ENCODE assay signal across 1 cellular context in genomic region chr20:47358672-47359532, GRCh38.
TF ChIP-seq lines count a peak whose summit lies in the region.

No MANE protein-coding gene starts in this region.

TF ChIP-seq in HEK293, 187 proteins besides CTCF, POLR2A, EP300 and RAD21 (continued from another document and continues in another):
- no peak for TF ChIP-seq ZNF544 (tag by site-specific recombination; IDR thresholded peaks at IDR 0.05)
- TF ChIP-seq INSM2 (tag by site-specific recombination; IDR thresholded peaks at IDR 0.05): no peak
- TF ChIP-seq MZF1 (tag by site-specific recombination; IDR thresholded peaks at IDR 0.05; ENCODE audit: borderline replicate concordance): no peak; the same call in 1 of the 2 replicates
- TF ChIP-seq, protein P1, sequence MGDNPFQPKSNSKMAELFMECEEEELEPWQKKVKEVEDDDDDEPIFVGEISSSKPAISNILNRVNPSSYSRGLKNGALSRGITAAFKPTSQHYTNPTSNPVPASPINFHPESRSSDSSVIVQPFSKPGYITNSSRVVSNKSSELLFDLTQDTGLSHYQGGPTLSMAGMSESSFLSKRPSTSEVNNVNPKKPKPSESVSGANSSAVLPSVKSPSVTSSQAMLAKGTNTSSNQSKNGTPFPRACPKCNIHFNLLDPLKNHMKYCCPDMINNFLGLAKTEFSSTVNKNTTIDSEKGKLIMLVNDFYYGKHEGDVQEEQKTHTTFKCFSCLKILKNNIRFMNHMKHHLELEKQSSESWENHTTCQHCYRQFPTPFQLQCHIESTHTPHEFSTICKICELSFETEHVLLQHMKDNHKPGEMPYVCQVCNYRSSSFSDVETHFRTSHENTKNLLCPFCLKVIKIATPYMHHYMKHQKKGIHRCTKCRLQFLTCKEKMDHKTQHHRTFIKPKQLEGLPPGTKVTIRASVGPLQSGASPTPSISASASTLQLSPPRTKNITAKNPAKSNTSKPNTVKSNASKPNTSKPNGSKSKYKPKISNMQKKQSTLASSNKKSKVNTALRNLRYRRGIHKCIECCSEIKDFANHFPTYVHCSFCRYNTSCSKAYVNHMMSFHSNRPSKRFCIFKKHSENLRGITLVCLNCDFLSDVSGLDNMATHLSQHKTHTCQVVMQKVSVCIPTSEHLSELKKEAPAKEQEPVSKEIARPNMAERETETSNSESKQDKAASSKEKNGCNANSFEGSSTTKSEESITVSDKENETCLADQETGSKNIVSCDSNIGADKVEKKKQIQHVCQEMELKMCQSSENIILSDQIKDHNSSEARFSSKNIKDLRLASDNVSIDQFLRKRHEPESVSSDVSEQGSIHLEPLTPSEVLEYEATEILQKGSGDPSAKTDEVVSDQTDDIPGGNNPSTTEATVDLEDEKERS (tag by site-specific recombination; IDR thresholded peaks at IDR 0.05): no peak
- TF ChIP-seq ZNF555 (tag by site-specific recombination; conservative IDR thresholded peaks at IDR 0.05): no peak
- TF ChIP-seq ZNF561 (tag by site-specific recombination; IDR thresholded peaks at IDR 0.05; ENCODE audit: borderline replicate concordance): no peak
- TF ChIP-seq ZNF660 (tag by site-specific recombination; IDR thresholded peaks at IDR 0.05): no peak
- TF ChIP-seq, protein P2, sequence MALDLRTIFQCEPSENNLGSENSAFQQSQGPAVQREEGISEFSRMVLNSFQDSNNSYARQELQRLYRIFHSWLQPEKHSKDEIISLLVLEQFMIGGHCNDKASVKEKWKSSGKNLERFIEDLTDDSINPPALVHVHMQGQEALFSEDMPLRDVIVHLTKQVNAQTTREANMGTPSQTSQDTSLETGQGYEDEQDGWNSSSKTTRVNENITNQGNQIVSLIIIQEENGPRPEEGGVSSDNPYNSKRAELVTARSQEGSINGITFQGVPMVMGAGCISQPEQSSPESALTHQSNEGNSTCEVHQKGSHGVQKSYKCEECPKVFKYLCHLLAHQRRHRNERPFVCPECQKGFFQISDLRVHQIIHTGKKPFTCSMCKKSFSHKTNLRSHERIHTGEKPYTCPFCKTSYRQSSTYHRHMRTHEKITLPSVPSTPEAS (tag by site-specific recombination; IDR thresholded peaks at IDR 0.05): no peak
- peak; percentile 15 for TF ChIP-seq ZBTB26 (tag by site-specific recombination; optimal IDR thresholded peaks at IDR 0.05)
- no peak for TF ChIP-seq HOXC10 (CRISPR knock-in tag; IDR thresholded peaks at IDR 0.05)
- TF ChIP-seq ZNF37A (tag by site-specific recombination; IDR thresholded peaks at IDR 0.05): no peak
- TF ChIP-seq, protein P3, sequence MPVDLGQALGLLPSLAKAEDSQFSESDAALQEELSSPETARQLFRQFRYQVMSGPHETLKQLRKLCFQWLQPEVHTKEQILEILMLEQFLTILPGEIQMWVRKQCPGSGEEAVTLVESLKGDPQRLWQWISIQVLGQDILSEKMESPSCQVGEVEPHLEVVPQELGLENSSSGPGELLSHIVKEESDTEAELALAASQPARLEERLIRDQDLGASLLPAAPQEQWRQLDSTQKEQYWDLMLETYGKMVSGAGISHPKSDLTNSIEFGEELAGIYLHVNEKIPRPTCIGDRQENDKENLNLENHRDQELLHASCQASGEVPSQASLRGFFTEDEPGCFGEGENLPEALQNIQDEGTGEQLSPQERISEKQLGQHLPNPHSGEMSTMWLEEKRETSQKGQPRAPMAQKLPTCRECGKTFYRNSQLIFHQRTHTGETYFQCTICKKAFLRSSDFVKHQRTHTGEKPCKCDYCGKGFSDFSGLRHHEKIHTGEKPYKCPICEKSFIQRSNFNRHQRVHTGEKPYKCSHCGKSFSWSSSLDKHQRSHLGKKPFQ (tag by site-specific recombination; IDR thresholded peaks at IDR 0.05): no peak
- no peak for TF ChIP-seq ZNF169 (tag by site-specific recombination; IDR thresholded peaks at IDR 0.05)
- peak; percentile 22; the same call in 1 of the 2 replicates for TF ChIP-seq ZNF596 (tag by site-specific recombination; IDR thresholded peaks at IDR 0.05)
- TF ChIP-seq ZNF140 (tag by site-specific recombination; IDR thresholded peaks at IDR 0.05): no peak
- TF ChIP-seq TCF7L2 (IDR thresholded peaks at IDR 0.05; ENCODE audit: borderline replicate concordance, low read depth, low read length): no peak
- no peak for TF ChIP-seq ZNF704 (tag by site-specific recombination; IDR thresholded peaks at IDR 0.05)
- no peak for TF ChIP-seq ZNF175 (tag by site-specific recombination; IDR thresholded peaks at IDR 0.05)
- peak; percentile 89 for TF ChIP-seq GLIS2 (tag by site-specific recombination; IDR thresholded peaks at IDR 0.05)
- TF ChIP-seq ZNF324 (tag by site-specific recombination; IDR thresholded peaks at IDR 0.05): no peak; the same call in 1 of the 2 replicates
- no peak for TF ChIP-seq ZFP3 (tag by site-specific recombination; IDR thresholded peaks at IDR 0.05; ENCODE audit: low read depth)
- TF ChIP-seq ZNF416 (tag by site-specific recombination; IDR thresholded peaks at IDR 0.05): no peak
- no peak for TF ChIP-seq ZNF48 (tag by site-specific recombination; IDR thresholded peaks at IDR 0.05)
- no peak for TF ChIP-seq ZNF621 (tag by site-specific recombination; IDR thresholded peaks at IDR 0.05)
- no peak for TF ChIP-seq ZBTB44 (tag by site-specific recombination; IDR thresholded peaks at IDR 0.05)
- TF ChIP-seq, protein P4, sequence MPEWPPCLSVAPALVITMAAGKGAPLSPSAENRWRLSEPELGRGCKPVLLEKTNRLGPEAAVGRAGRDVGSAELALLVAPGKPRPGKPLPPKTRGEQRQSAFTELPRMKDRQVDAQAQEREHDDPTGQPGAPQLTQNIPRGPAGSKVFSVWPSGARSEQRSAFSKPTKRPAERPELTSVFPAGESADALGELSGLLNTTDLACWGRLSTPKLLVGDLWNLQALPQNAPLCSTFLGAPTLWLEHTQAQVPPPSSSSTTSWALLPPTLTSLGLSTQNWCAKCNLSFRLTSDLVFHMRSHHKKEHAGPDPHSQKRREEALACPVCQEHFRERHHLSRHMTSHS (tag by site-specific recombination; IDR thresholded peaks at IDR 0.05): no peak
- TF ChIP-seq ZNF223 (tag by site-specific recombination; IDR thresholded peaks at IDR 0.05): no peak
- no peak for TF ChIP-seq ZNF184 (tag by site-specific recombination; IDR thresholded peaks at IDR 0.05)
- no peak for TF ChIP-seq ZBTB49 (tag by site-specific recombination; IDR thresholded peaks at IDR 0.05; ENCODE audit: low read depth)
- peak; percentile 81 for TF ChIP-seq ZBTB17 (tag by site-specific recombination; IDR thresholded peaks at IDR 0.05)
- TF ChIP-seq, protein P5, sequence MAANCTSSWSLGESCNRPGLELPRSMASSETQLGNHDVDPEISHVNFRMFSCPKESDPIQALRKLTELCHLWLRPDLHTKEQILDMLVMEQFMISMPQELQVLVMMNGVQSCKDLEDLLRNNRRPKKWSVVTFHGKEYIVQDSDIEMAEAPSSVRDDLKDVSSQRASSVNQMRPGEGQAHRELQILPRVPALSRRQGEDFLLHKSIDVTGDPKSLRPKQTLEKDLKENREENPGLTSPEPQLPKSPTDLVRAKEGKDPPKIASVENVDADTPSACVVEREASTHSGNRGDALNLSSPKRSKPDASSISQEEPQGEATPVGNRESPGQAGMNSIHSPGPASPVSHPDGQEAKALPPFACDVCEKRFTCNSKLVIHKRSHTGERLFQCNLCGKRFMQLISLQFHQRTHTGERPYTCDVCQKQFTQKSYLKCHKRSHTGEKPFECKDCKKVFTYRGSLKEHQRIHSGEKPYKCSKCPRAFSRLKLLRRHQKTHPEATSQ (tag by site-specific recombination; IDR thresholded peaks at IDR 0.05): no peak
- no peak for TF ChIP-seq ZNF664 (tag by site-specific recombination; IDR thresholded peaks at IDR 0.05)
- no peak for TF ChIP-seq HOXD13 (CRISPR knock-in tag; IDR thresholded peaks at IDR 0.05; ENCODE audit: borderline replicate concordance)
- no peak for TF ChIP-seq ZNF174 (tag by site-specific recombination; IDR thresholded peaks at IDR 0.05)
- TF ChIP-seq ZNF843 (tag by site-specific recombination; IDR thresholded peaks at IDR 0.05): no peak
- TF ChIP-seq GLI4 (tag by site-specific recombination; IDR thresholded peaks at IDR 0.05): no peak
- TF ChIP-seq SCRT2 (tag by site-specific recombination; IDR thresholded peaks at IDR 0.05): peak; percentile 86
- no peak for TF ChIP-seq ZBTB21 (tag by site-specific recombination; IDR thresholded peaks at IDR 0.05)
- no peak for TF ChIP-seq ZNF585B (tag by site-specific recombination; IDR thresholded peaks at IDR 0.05)
- no peak for TF ChIP-seq ZNF26 (tag by site-specific recombination; IDR thresholded peaks at IDR 0.05)
- TF ChIP-seq ZXDB (tag by site-specific recombination; IDR thresholded peaks at IDR 0.05): peak; percentile 43
- TF ChIP-seq ZNF670 (tag by site-specific recombination; IDR thresholded peaks at IDR 0.05; ENCODE audit: low read depth): no peak
- no peak for TF ChIP-seq ZNF623 (tag by site-specific recombination; IDR thresholded peaks at IDR 0.05)
- TF ChIP-seq, protein P6, sequence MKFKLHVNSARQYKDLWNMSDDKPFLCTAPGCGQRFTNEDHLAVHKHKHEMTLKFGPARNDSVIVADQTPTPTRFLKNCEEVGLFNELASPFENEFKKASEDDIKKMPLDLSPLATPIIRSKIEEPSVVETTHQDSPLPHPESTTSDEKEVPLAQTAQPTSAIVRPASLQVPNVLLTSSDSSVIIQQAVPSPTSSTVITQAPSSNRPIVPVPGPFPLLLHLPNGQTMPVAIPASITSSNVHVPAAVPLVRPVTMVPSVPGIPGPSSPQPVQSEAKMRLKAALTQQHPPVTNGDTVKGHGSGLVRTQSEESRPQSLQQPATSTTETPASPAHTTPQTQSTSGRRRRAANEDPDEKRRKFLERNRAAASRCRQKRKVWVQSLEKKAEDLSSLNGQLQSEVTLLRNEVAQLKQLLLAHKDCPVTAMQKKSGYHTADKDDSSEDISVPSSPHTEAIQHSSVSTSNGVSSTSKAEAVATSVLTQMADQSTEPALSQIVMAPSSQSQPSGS (tag by site-specific recombination; IDR thresholded peaks at IDR 0.05; ENCODE audit: low read depth): no peak
- no peak for TF ChIP-seq ZNF202 (tag by site-specific recombination; IDR thresholded peaks at IDR 0.05; ENCODE audit: borderline replicate concordance)
